In the genomic region with DNA sequence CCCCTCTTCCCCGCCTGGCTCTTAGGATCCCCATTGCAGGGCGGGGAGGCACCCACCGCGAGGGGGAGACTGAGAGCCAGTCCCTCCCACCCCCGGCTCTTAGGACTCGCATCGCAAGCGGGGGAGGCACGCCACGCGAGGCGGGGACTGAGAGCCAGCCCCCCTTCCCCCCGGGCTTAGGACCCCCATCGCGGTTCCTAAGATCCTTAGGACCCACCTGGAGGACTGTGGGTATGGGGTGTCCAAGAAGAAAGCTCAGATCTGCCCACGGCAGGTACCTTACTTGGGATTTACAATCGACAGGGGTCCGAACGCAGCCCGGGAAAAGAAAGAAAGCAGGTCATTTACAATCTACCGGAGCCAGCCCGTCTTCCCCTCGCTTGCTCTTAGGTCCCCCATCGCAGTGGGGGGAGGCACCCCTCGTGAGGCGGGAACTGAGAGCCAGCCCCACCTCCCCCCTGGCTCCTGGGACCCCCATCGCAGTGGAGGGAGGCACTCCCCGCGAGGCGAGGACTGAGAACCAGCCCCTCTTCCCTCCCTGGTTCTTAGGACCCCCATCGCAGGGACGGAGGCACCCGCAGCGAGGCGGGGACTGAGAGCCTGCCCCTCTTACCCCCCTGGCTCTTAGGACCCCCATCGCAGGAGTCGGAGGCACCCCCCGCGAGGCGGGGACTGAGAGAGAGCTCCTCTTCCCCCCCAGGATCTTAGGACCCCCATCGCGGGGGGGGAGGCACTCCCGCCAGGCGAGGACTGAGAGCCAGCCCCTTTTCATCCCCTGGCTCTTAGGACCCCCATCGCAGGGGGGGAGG, we compare ENCODE assay signal across 8 cellular contexts. TPM values are rescaled to one million over a fixed set of nuclear protein-coding genes. Genes with fewer than 3 reads are reported as not detected.
DNase-seq lines count a peak whose midpoint lies in the region; ATAC-seq and TF ChIP-seq lines count a peak whose summit lies in the region.

No MANE protein-coding gene starts in this region.

- H3K56ac ChIP-seq in mesendoderm (ENCODE audit: low read length): peak overlapping the region; percentile 67

- no peak overlapping the region for H2AK5ac ChIP-seq in mesendoderm (ENCODE audit: low read length)

- H3K79me2 ChIP-seq in mesendoderm (ENCODE audit: control insufficient read depth, insufficient read depth, low read length): no peaks in the 10 kb centered on the region

- ATAC-seq in GM21526 (IDR thresholded peaks at IDR 0.05; ENCODE audit: low FRiP score, unreplicated experiment): peak; percentile 69

- H2BK15ac ChIP-seq in mesendoderm (replicated peaks; ENCODE audit: low read depth): no peak overlapping the region

- H3K27ac ChIP-seq in duodenal mucosa (ENCODE audit: low read depth, low read length) (no peak overlapping the region), mesendoderm (ENCODE audit: low read depth, low read length) (no peak overlapping the region)

- H3K27me3 ChIP-seq in duodenal mucosa (ENCODE audit: control insufficient read depth in 1 of 2, insufficient read depth in 2 of 2, low read length in 2 of 2) (no peaks in the 10 kb centered on the region), mesendoderm (ENCODE audit: insufficient read depth, low read length, poor library complexity) (peaks cover 16% of the 10 kb centered on the region)

- WGBS in mesendoderm (ENCODE audit: extremely low coverage, insufficient coverage, low lambda C conversion rate): no CpG with 5 or more reads among the region's 45 CpGs

- no peaks in the 10 kb centered on the region for H3K79me1 ChIP-seq in mesendoderm (ENCODE audit: low read length)

- no peak overlapping the region for H4K8ac ChIP-seq in mesendoderm (ENCODE audit: low read depth, low read length)

- no peak overlapping the region for H4K5ac ChIP-seq in mesendoderm (ENCODE audit: low read length)

- peak overlapping the region; percentile 44 to 64 for H3K9ac ChIP-seq in duodenal mucosa (ENCODE audit: low read depth in 1 of 2, low read length in 2 of 2)
- peak overlapping the region; percentile 38 for H3K9ac ChIP-seq in mesendoderm (ENCODE audit: low read length)

- peaks cover 5 to 10% of the 10 kb centered on the region in 2 donors for H3K4me1 ChIP-seq in duodenal mucosa (ENCODE audit: control insufficient read depth in 1 of 2, insufficient read depth in 2 of 2, low read length in 2 of 2)
- H3K4me1 ChIP-seq in mesendoderm (ENCODE audit: control insufficient read depth, low read depth, low read length): no peaks in the 10 kb centered on the region

- H3K36me3 ChIP-seq in duodenal mucosa (ENCODE audit: control insufficient read depth in 1 of 2, insufficient read depth in 2 of 2, low read length in 2 of 2) (no peaks in the 10 kb centered on the region), mesendoderm (ENCODE audit: control insufficient read depth, insufficient read depth, low read length) (no peaks in the 10 kb centered on the region)

- no peak overlapping the region for H3K18ac ChIP-seq in mesendoderm (ENCODE audit: low read length)

- no peaks in the 10 kb centered on the region for H3K9me3 ChIP-seq in duodenal mucosa (ENCODE audit: control insufficient read depth in 1 of 2, low read length in 2 of 2)

- no peak overlapping the region for H3K4me3 ChIP-seq in NB4 (ENCODE audit: low read depth, low read length)
- H3K4me3 ChIP-seq in duodenal mucosa (ENCODE audit: low read depth in 1 of 2, low read length in 2 of 2): peak overlapping the region; percentile 65 to 70
- no peak overlapping the region for H3K4me3 ChIP-seq in mesendoderm (ENCODE audit: low read length)

- H2BK5ac ChIP-seq in mesendoderm (ENCODE audit: low read length): no peak overlapping the region

- H3K23ac ChIP-seq in mesendoderm (ENCODE audit: low read length): no peak overlapping the region

- peak; percentile 20 for DNase-seq in DMS153 (lab: John Stamatoyannopoulos, UW)
- peak; percentile 51 for DNase-seq in NB4 (ENCODE audit: low read depth)
- DNase-seq in activated CD4-positive, alpha-beta T cell treated with anti-CD3 and anti-CD28 coated beads for 1 hour: peak; percentile 45
- DNase-seq in mesendoderm: peak; percentile 63
- peak; percentile 16 to 40 for DNase-seq in stimulated activated CD8-positive, alpha-beta memory T cell treated with anti-CD3 and anti-CD28 coated beads, Interleukin-4, amount 100 ng/mL, for 1 hour (ENCODE audit: low read depth in 2 of 2, low spot score in 1 of 2)
- no peak for DNase-seq in OCI-M2 (lab: John Stamatoyannopoulos, UW; ENCODE audit: unreplicated experiment)

- H2BK120ac ChIP-seq in mesendoderm (ENCODE audit: low read depth, low read length): no peak overlapping the region

- peak overlapping the region; percentile 90 for H3K4me2 ChIP-seq in mesendoderm (ENCODE audit: low read length)

- TF ChIP-seq POLR2A in NB4 (IDR thresholded peaks at IDR 0.05; ENCODE audit: extremely low read depth, insufficient read length): no peak

- H3K4ac ChIP-seq in mesendoderm (ENCODE audit: low read depth, low read length): no peak overlapping the region

- peak; percentile 61 for TF ChIP-seq CTCF in NB4 (IDR thresholded peaks at IDR 0.05; ENCODE audit: low read depth, low read length)

RNA-seq across cellular contexts. Expression of gene DDX11, which starts 43.7 kb away (rescaled TPM):
- 34.5 TPM for polyA plus RNA-seq in mesendoderm (2013, experiment 1 of 2)
- 34.8 TPM for polyA plus RNA-seq in mesendoderm (2013, experiment 2 of 2)

Comparison
In these comparisons a context has a peak if more than half of its experiments do, and no peak if none do; other contexts are left out.
1. H3K4me3 ChIP-seq: peak in duodenal mucosa (2 of 2); none in NB4 (single experiment) and mesendoderm (single experiment).